35 cellular contexts compared by ENCODE assay signal in the genomic region with DNA sequence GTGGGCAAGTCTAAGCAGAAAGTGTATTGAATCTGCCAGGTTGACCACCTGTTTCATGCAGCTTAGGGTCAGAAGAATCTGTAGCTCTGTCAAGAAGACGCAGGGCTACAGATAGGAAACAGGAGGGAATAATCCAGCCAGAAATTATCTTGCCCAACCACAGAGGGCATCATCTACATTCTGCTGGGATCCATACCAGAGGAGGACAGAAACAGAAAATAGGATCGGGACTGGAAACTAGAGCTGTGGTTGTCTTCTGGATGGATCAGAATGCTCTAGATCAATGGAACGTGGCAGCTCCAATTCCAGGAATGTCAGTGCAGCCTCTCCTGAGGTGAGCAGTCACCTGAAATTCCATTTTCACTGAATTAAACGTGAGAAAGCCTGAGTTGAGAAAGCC. TPM values are rescaled to one million over a fixed set of nuclear protein-coding genes. Genes with fewer than 3 reads are reported as not detected.
"Had no signal": no experiment of that assay in that cellular context is flagged by ENCODE, and none has a peak within 500 bp of the region (broad histone marks: within the 10 kb centered on the region; RNA-seq: fewer than 3 reads in every experiment).

No MANE protein-coding gene starts in this region.

- FAIRE-seq: endometrium, islet of Langerhans, pancreas, urothelium cell line had no signal

- H3K27me3 ChIP-seq: colonic mucosa, pancreas had no signal

- H3K4me1 ChIP-seq: colonic mucosa, heart right ventricle, left ventricle myocardium inferior, lower lobe of right lung, pancreas, tibial nerve, upper lobe of left lung had no signal

- H3K4me3 ChIP-seq: colonic mucosa, esophagus squamous epithelium, heart right ventricle, left ventricle myocardium inferior, lower lobe of right lung, pancreas, smooth muscle cell, thoracic aorta, tibial nerve, upper lobe of left lung had no signal

- H3K27ac ChIP-seq: colonic mucosa, esophagus squamous epithelium, heart right ventricle, left ventricle myocardium inferior, lower lobe of right lung, neutrophil, pancreas, thoracic aorta, tibial nerve, upper lobe of left lung had no signal

- H3K36me3 ChIP-seq: colonic mucosa, esophagus squamous epithelium, heart right ventricle, left ventricle myocardium inferior, lower lobe of right lung, neutrophil, pancreas, thoracic aorta, tibial nerve, upper lobe of left lung had no signal

- DNase-seq: colonic mucosa; effector CD8-positive, alpha-beta T cell; erythroblast; esophagus squamous epithelium; foreskin melanocyte; glutamatergic neuron; heart right ventricle; hippocampal formation; left cardiac atrium; left ventricle myocardium inferior; lower lobe of right lung; natural killer cell; stimulated activated CD4-positive, alpha-beta T cell treated with anti-CD3 and anti-CD28 coated beads, Interleukin-12 subunit alpha, Interleukin-12 subunit beta, amount 100 ng/mL, for 4 hours; stimulated activated CD4-positive, alpha-beta T cell treated with anti-CD3 and anti-CD28 coated beads, Interleukin-1b, Interleukin-23, amount 100 ng/mL, for 48 hours; stimulated activated CD4-positive, alpha-beta T cell treated with anti-CD3 and anti-CD28 coated beads, Interleukin-4, amount 100 ng/mL, for 1 hour; stimulated activated naive CD8-positive, alpha-beta T cell treated with anti-CD3 and anti-CD28 coated beads, Interleukin-15, Interleukin-2, amounts not matched to agents 100 U/mL and 50 U/mL, for 24 hours; substantia nigra had no signal

- ATAC-seq: heart right ventricle; left cardiac atrium; lower lobe of right lung; natural killer cell; sciatic nerve; stimulated activated memory B cell treated with anti-CD40 and anti-IgM and Interleukin-4, amounts not matched to agents 10 μg/mL and 1 μg/mL and 100 μg/mL, for 72 hours; stimulated activated naive CD8-positive, alpha-beta T cell treated with anti-CD3 and anti-CD28 coated beads, Interleukin-15, Interleukin-2, amounts not matched to agents 100 U/mL and 50 U/mL, for 24 hours had no signal

- H3K9me3 ChIP-seq: colonic mucosa, esophagus squamous epithelium, heart right ventricle, left ventricle myocardium inferior, lower lobe of right lung, neutrophil, pancreas, thoracic aorta, tibial nerve, upper lobe of left lung had no signal

RNA-seq across cellular contexts. Expression of gene SPATA3, which starts 3.6 kb away (rescaled TPM):
- total RNA-seq: chondrocyte, colonic mucosa, esophagus squamous epithelium, heart right ventricle, kidney epithelial cell, left cardiac atrium, left ventricle myocardium inferior, lower lobe of right lung, mesenteric fat pad, mononuclear cell, natural killer cell, omental fat pad, pancreas, posterior vena cava, sciatic nerve, smooth muscle cell, thoracic aorta, tibial nerve, upper lobe of left lung had no signal
- polyA plus RNA-seq: heart right ventricle, neural cell, pancreas, smooth muscle cell had no signal

RNA-seq across cellular contexts. Expression of gene C2orf72, which starts 37.8 kb away (rescaled TPM):
- total RNA-seq: mesenteric fat pad, mononuclear cell, natural killer cell had no signal
- polyA plus RNA-seq: heart right ventricle had no signal
